In the genomic region with DNA sequence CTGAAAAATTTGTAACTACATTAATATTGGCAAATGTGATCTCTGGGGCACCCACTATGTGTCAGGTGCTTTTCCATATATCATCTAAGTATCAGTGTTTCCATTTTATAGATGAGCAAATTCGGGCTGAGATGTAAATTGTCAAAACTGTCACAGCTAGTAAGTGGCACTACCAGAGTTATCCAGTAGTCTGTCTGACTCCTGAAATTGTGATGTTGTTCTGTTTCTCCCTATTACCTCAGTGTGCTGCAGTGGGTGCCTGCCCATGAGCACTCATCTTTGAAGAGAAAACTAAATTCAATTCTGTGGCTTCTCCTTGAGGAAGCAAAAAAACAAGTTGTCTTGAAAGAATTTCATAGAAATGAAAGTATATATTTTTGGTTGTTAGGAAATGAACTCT, we compare ENCODE assay signal across 17 cellular contexts.
"Had no signal": no experiment of that assay in that cellular context is flagged by ENCODE, and none has a peak within 500 bp of the region (broad histone marks: within the 10 kb centered on the region; RNA-seq: fewer than 3 reads in every experiment).

No MANE protein-coding gene starts in this region.

- H3K27ac Mint-ChIP-seq: activated CD4-positive, alpha-beta memory T cell treated with anti-CD3 and anti-CD28 coated beads, Interleukin-2, amount 10 ng/mL, durations not matched to agents 7 days and 5 days; activated CD4-positive, alpha-beta T cell treated with anti-CD3 and anti-CD28 coated beads for 36 hours; activated naive CD8-positive, alpha-beta T cell treated with anti-CD3 and anti-CD28 coated beads, Interleukin-2, amount 10 ng/mL, durations not matched to agents 7 days and 5 days; naive thymus-derived CD8-positive, alpha-beta T cell had no signal

- H3K4me3 ChIP-seq: breast epithelium, dorsolateral prefrontal cortex, heart left ventricle, mucosa of descending colon, right atrium auricular region, thyroid gland, vagina had no signal

- H3K27me3 Mint-ChIP-seq: activated CD4-positive, alpha-beta T cell treated with anti-CD3 and anti-CD28 coated beads for 36 hours had no signal

- FAIRE-seq: endothelial cell of umbilical vein, small intestine had no signal

- H3K4me1 Mint-ChIP-seq: activated CD4-positive, alpha-beta memory T cell treated with anti-CD3 and anti-CD28 coated beads, Interleukin-2, amount 10 ng/mL, durations not matched to agents 7 days and 5 days; activated CD4-positive, alpha-beta T cell treated with anti-CD3 and anti-CD28 coated beads for 36 hours; activated naive CD8-positive, alpha-beta T cell treated with anti-CD3 and anti-CD28 coated beads, Interleukin-2, amount 10 ng/mL, durations not matched to agents 7 days and 5 days; naive thymus-derived CD8-positive, alpha-beta T cell had no signal

- H3K36me3 ChIP-seq: breast epithelium, heart left ventricle, right atrium auricular region, thyroid gland, vagina had no signal

- H3K4me3 Mint-ChIP-seq: activated CD4-positive, alpha-beta memory T cell treated with anti-CD3 and anti-CD28 coated beads, Interleukin-2, amount 10 ng/mL, durations not matched to agents 7 days and 5 days; activated CD4-positive, alpha-beta T cell treated with anti-CD3 and anti-CD28 coated beads for 36 hours; activated naive CD8-positive, alpha-beta T cell treated with anti-CD3 and anti-CD28 coated beads, Interleukin-2, amount 10 ng/mL, durations not matched to agents 7 days and 5 days; naive thymus-derived CD8-positive, alpha-beta T cell had no signal

- H3K27ac ChIP-seq: breast epithelium, dorsolateral prefrontal cortex, heart left ventricle, right atrium auricular region, thyroid gland, vagina had no signal

- H3K9me3 Mint-ChIP-seq: activated CD4-positive, alpha-beta memory T cell treated with anti-CD3 and anti-CD28 coated beads, Interleukin-2, amount 10 ng/mL, durations not matched to agents 7 days and 5 days; activated naive CD8-positive, alpha-beta T cell treated with anti-CD3 and anti-CD28 coated beads, Interleukin-2, amount 10 ng/mL, durations not matched to agents 7 days and 5 days had no signal

- H3K27me3 ChIP-seq: breast epithelium, dorsolateral prefrontal cortex, heart left ventricle, right atrium auricular region, thyroid gland, vagina had no signal

- H3K4me1 ChIP-seq: breast epithelium, heart left ventricle, right atrium auricular region, thyroid gland, vagina had no signal

- H3K36me3 Mint-ChIP-seq: activated naive CD8-positive, alpha-beta T cell treated with anti-CD3 and anti-CD28 coated beads, Interleukin-2, amount 10 ng/mL, durations not matched to agents 7 days and 5 days; naive thymus-derived CD8-positive, alpha-beta T cell had no signal

- H3K9me3 ChIP-seq: breast epithelium, heart left ventricle, mucosa of descending colon, right atrium auricular region, thyroid gland, vagina had no signal

- DNase-seq: activated CD4-positive, alpha-beta memory T cell treated with anti-CD3 and anti-CD28 coated beads, Interleukin-2, amount 10 ng/mL, durations not matched to agents 7 days and 5 days; activated CD4-positive, alpha-beta T cell treated with anti-CD3 and anti-CD28 coated beads for 36 hours; activated naive CD8-positive, alpha-beta T cell treated with anti-CD3 and anti-CD28 coated beads, Interleukin-2, amount 10 ng/mL, durations not matched to agents 7 days and 5 days; activated T-cell treated with anti-CD3 and anti-CD28 coated beads, Interleukin-2, amount 50 U/mL, for 48 hours; anterior cingulate cortex; dorsolateral prefrontal cortex; foreskin melanocyte; heart left ventricle; mucosa of descending colon; naive thymus-derived CD8-positive, alpha-beta T cell; posterior cingulate gyrus; small intestine; thyroid gland had no signal

- ATAC-seq: activated CD4-positive, alpha-beta T cell treated with anti-CD3 and anti-CD28 coated beads for 36 hours; heart left ventricle; mucosa of descending colon; naive thymus-derived CD8-positive, alpha-beta T cell had no signal
